In the genomic region with DNA sequence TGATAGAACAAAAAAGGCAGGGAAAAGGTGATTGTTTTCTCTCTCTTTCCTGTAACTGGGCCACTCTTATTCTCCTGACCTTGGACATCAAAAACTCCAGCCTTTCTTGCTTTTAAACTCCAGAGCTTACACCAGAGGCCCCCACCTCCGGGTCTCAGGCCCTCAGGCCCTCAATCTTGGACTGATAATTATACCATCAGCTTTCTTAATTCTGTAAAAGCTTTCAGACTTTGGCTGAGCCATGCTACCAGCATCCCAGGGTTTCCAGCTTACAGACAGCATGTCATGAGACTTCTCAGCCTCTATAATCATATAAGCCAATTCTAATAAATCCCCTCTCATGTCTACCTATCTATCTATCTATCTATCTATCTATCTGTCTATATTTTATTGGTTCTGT, we compare ENCODE assay signal across 1 cellular context.
TF ChIP-seq lines count a peak whose summit lies in the region.

No MANE protein-coding gene starts in this region.

TF ChIP-seq in IMR-90, 13 proteins besides CTCF, POLR2A, EP300 and RAD21 (continued from another document):
- TF ChIP-seq, protein P1, sequence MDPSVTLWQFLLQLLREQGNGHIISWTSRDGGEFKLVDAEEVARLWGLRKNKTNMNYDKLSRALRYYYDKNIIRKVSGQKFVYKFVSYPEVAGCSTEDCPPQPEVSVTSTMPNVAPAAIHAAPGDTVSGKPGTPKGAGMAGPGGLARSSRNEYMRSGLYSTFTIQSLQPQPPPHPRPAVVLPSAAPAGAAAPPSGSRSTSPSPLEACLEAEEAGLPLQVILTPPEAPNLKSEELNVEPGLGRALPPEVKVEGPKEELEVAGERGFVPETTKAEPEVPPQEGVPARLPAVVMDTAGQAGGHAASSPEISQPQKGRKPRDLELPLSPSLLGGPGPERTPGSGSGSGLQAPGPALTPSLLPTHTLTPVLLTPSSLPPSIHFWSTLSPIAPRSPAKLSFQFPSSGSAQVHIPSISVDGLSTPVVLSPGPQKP (IDR thresholded peaks at IDR 0.05; ENCODE audit: borderline replicate concordance, low read depth, low read length) = no peak
- TF ChIP-seq FOS (IDR thresholded peaks at IDR 0.05; ENCODE audit: low read depth, low read length) (no peak), CHD1 (IDR thresholded peaks at IDR 0.05; ENCODE audit: low read depth, low read length) (no peak), MXI1 (IDR thresholded peaks at IDR 0.05; ENCODE audit: borderline replicate concordance, low read depth, low read length) (no peak), RCOR1 (IDR thresholded peaks at IDR 0.05; ENCODE audit: insufficient replicate concordance, low read length) (no peak), BHLHE40 (IDR thresholded peaks at IDR 0.05; ENCODE audit: low read depth, low read length) (no peak), SMC3 (IDR thresholded peaks at IDR 0.05; ENCODE audit: low read depth, low read length) (no peak)
